Comparison of ENCODE assay signal across 8 cellular contexts in genomic region chr3:145776782-145777408, GRCh38.
DNase-seq lines count a peak whose midpoint lies in the region; ATAC-seq and TF ChIP-seq lines count a peak whose summit lies in the region.

No MANE protein-coding gene starts in this region.

- H3K27me3 ChIP-seq in CD8-positive, alpha-beta memory T cell (ENCODE audit: insufficient read depth, low read length, poor library complexity, severe bottlenecking) = no peaks in the 10 kb centered on the region

- H3K9me3 Mint-ChIP-seq in mesothelial cell of epicardium = peaks cover 8% of the 10 kb centered on the region
- peaks cover 0 to 13% (median 7%) of the 10 kb centered on the region in 5 donors for H3K9me3 Mint-ChIP-seq in CD8-positive, alpha-beta memory T cell

- peak; percentile 70 for ATAC-seq in HG03103 (IDR thresholded peaks at IDR 0.05; ENCODE audit: low read depth, unreplicated experiment)

- POLR2A ChIA-PET in CD8-positive, alpha-beta memory T cell (lab: Charles Lee) = no interaction called here

- DNase-seq in CMK (ENCODE audit: low read depth) (peak; percentile 31), GM13977 (ENCODE audit: low spot score) (peak; percentile 5), NCI-H526 (lab: John Stamatoyannopoulos, UW) (peak; percentile 62 to 82), coronary artery (ENCODE audit: low spot score) (no peak), mesothelial cell of epicardium (ENCODE audit: low spot score in 2 of 2, unreplicated experiment in 2 of 2) (no peak)
- no peak for DNase-seq in CD8-positive, alpha-beta memory T cell
- DNase-seq in NK-92 treated with Interleukin-12 subunit alpha and Interleukin-12 subunit beta, amount 100 ng/mL, for 24 hours (lab: John Stamatoyannopoulos, UW) = no peak

- H3K4me3 ChIP-seq in coronary artery = no peak overlapping the region
- H3K4me3 ChIP-seq in CD8-positive, alpha-beta memory T cell (ENCODE audit: low read length) = no peak overlapping the region

- H3K4me1 Mint-ChIP-seq in mesothelial cell of epicardium = peaks cover 15% of the 10 kb centered on the region
- no peaks in the 10 kb centered on the region for H3K4me1 Mint-ChIP-seq in CD8-positive, alpha-beta memory T cell

- in situ Hi-C loops in GM13977 (cut with MboI; ENCODE audit: low pct_unique_long_range_greater_than_20kb, low sequenced_read_pairs, unreplicated experiment) = no loop called here

- CTCF ChIA-PET in CD8-positive, alpha-beta memory T cell (lab: Charles Lee) = no interaction called here

- no peaks in the 10 kb centered on the region for H3K9me3 ChIP-seq in CD8-positive, alpha-beta memory T cell (ENCODE audit: low read length)

- H3K27ac Mint-ChIP-seq in mesothelial cell of epicardium = no peak overlapping the region
- no peak overlapping the region for H3K27ac Mint-ChIP-seq in CD8-positive, alpha-beta memory T cell

- H3K36me3 Mint-ChIP-seq in mesothelial cell of epicardium = peaks cover 5% of the 10 kb centered on the region
- H3K36me3 Mint-ChIP-seq in CD8-positive, alpha-beta memory T cell = no peaks in the 10 kb centered on the region

- H3K36me3 ChIP-seq in CD8-positive, alpha-beta memory T cell (ENCODE audit: insufficient read depth, low read length) = no peaks in the 10 kb centered on the region

- H3K27me3 Mint-ChIP-seq in mesothelial cell of epicardium (ENCODE audit: low read depth) = no peaks in the 10 kb centered on the region
- H3K27me3 Mint-ChIP-seq in CD8-positive, alpha-beta memory T cell = no peaks in the 10 kb centered on the region

- no peaks in the 10 kb centered on the region for H3K4me1 ChIP-seq in CD8-positive, alpha-beta memory T cell (ENCODE audit: insufficient read depth, low read length)

- no peak overlapping the region for H3K27ac ChIP-seq in coronary artery
- H3K27ac ChIP-seq in CD8-positive, alpha-beta memory T cell (ENCODE audit: low read depth, low read length) = no peak overlapping the region

- no peak overlapping the region for H3K4me3 Mint-ChIP-seq in mesothelial cell of epicardium
- H3K4me3 Mint-ChIP-seq in CD8-positive, alpha-beta memory T cell = no peak overlapping the region

- TF ChIP-seq CTCF in GM13977 (IDR thresholded peaks at IDR 0.05; ENCODE audit: extremely low read depth, insufficient read depth, missing control alignments) (peak; percentile 60), coronary artery (IDR thresholded peaks at IDR 0.05) (peak; percentile 38), mesothelial cell of epicardium (IDR thresholded peaks at IDR 0.05; ENCODE audit: unreplicated experiment) (peak; percentile 76)

Comparison
In these comparisons a context has a peak if more than half of its experiments do, and no peak if none do; other contexts are left out.
1. DNase-seq: peak in CMK (single experiment), GM13977 (single experiment) and NCI-H526 (2 of 2); none in coronary artery (single experiment), mesothelial cell of epicardium (0 of 2), CD8-positive, alpha-beta memory T cell (0 of 5) and NK-92 treated with Interleukin-12 subunit alpha and Interleukin-12 subunit beta, amount 100 ng/mL, for 24 hours (single experiment).
2. Peak in every context shown above with its lines, with median percentiles within 50 percentile points of each other: CTCF ChIP-seq.